1 cellular context compared by ENCODE assay signal in genomic region chr19:2944775-2945574, GRCh38.
TF ChIP-seq lines count a peak whose summit lies in the region.

Gene ZNF77 (minus strand): TSS chr19:2944971. CDS start chr19:2944840, 131 bp downstream.

TF ChIP-seq in HepG2, 621 proteins besides CTCF, POLR2A, EP300 and RAD21 (continued from another document and continues in another):
- TF ChIP-seq PRDM10 (CRISPR knock-in tag; IDR thresholded peaks at IDR 0.05; ENCODE audit: low read depth) (peak; percentile 41; the same call in 1 of the 2 replicates), TAF1 (CRISPR knock-in tag; IDR thresholded peaks at IDR 0.05) (peak; percentile 81), ZNF496 (CRISPR knock-in tag; IDR thresholded peaks at IDR 0.05; ENCODE audit: insufficient replicate concordance) (no peak), TRAFD1 (CRISPR knock-in tag; IDR thresholded peaks at IDR 0.05; ENCODE audit: borderline replicate concordance) (no peak), RFX3 (CRISPR knock-in tag; IDR thresholded peaks at IDR 0.05) (no peak), SALL1 (CRISPR knock-in tag; IDR thresholded peaks at IDR 0.05) (peak; percentile 82), ZNF567 (CRISPR knock-in tag; IDR thresholded peaks at IDR 0.05; ENCODE audit: borderline replicate concordance) (no peak), ZNF549 (CRISPR knock-in tag; IDR thresholded peaks at IDR 0.05) (no peak), ZNF850 (CRISPR knock-in tag; conservative IDR thresholded peaks at IDR 0.05) (no peak), ZNF616 (CRISPR knock-in tag; IDR thresholded peaks at IDR 0.05; ENCODE audit: low read depth) (peak; percentile 99), GPN1 (CRISPR knock-in tag; IDR thresholded peaks at IDR 0.05; ENCODE audit: borderline replicate concordance) (peak; percentile 49; the same call in 1 of the 2 replicates), SCMH1 (CRISPR knock-in tag; IDR thresholded peaks at IDR 0.05; ENCODE audit: borderline replicate concordance) (no peak), ZNF230 (CRISPR knock-in tag; IDR thresholded peaks at IDR 0.05) (peak; percentile 77; the same call in 1 of the 2 replicates), ZNF891 (CRISPR knock-in tag; IDR thresholded peaks at IDR 0.05) (no peak; the same call in 1 of the 2 replicates), ZNF253 (CRISPR knock-in tag; IDR thresholded peaks at IDR 0.05; ENCODE audit: borderline replicate concordance) (no peak), ZSCAN21 (CRISPR knock-in tag; IDR thresholded peaks at IDR 0.05; ENCODE audit: borderline replicate concordance) (peak; percentile 65; the same call in 1 of the 2 replicates), MBD4 (IDR thresholded peaks at IDR 0.05; ENCODE audit: borderline replicate concordance, low read length) (no peak), MXI1 (IDR thresholded peaks at IDR 0.05; ENCODE audit: borderline replicate concordance, low read depth, low read length) (peak; percentile 77; the same call in 1 of the 3 replicates), NRL (CRISPR knock-in tag; IDR thresholded peaks at IDR 0.05; ENCODE audit: borderline replicate concordance) (peak; percentile 73), ZNF761 (CRISPR knock-in tag; conservative IDR thresholded peaks at IDR 0.05) (no peak), ZBTB7B (CRISPR knock-in tag; IDR thresholded peaks at IDR 0.05) (peak; percentile 74), HNF1A (IDR thresholded peaks at IDR 0.05; ENCODE audit: low read depth) (no peak), HNF1A (CRISPR knock-in tag; IDR thresholded peaks at IDR 0.05; ENCODE audit: borderline replicate concordance) (0 out of 2 replicates have a peak, but pooled peaks have one; percentile 12), ZNF17 (CRISPR knock-in tag; IDR thresholded peaks at IDR 0.05) (0 out of 2 replicates have a peak, but pooled peaks have one; percentile 50), MYC (CRISPR knock-in tag; IDR thresholded peaks at IDR 0.05; ENCODE audit: borderline replicate concordance) (peak; percentile 61), SRSF1 (optimal IDR thresholded peaks at IDR 0.05; ENCODE audit: low read depth, low read length) (peak; percentile 45), ZNF788 (CRISPR knock-in tag; IDR thresholded peaks at IDR 0.05; ENCODE audit: borderline replicate concordance) (no peak; the same call in 1 of the 2 replicates), HIVEP1 (CRISPR knock-in tag; IDR thresholded peaks at IDR 0.05) (peak; percentile 77), POLR2G (IDR thresholded peaks at IDR 0.05; ENCODE audit: low read depth, low read length) (peak; percentile 90), ATF7-NPFF (CRISPR knock-in tag; IDR thresholded peaks at IDR 0.05; ENCODE audit: low read depth) (peak; percentile 53; the same call in 1 of the 2 replicates), CBFB (CRISPR knock-in tag; IDR thresholded peaks at IDR 0.05) (peak; percentile 48), GABPB1 (CRISPR knock-in tag; IDR thresholded peaks at IDR 0.05) (peak; percentile 69), ZNF782 (CRISPR knock-in tag; IDR thresholded peaks at IDR 0.05; ENCODE audit: borderline replicate concordance) (no peak), ZNF432 (CRISPR knock-in tag; IDR thresholded peaks at IDR 0.05; ENCODE audit: borderline replicate concordance) (no peak), ZNF773 (CRISPR knock-in tag; IDR thresholded peaks at IDR 0.05; ENCODE audit: borderline replicate concordance) (0 out of 2 replicates have a peak, but pooled peaks have one; percentile 15), TARDBP (CRISPR knock-in tag; IDR thresholded peaks at IDR 0.05) (peak; percentile 60), ZNF3 (CRISPR knock-in tag; IDR thresholded peaks at IDR 0.05) (no peak; the same call in 1 of the 2 replicates), BORCS8-MEF2B (CRISPR knock-in tag; IDR thresholded peaks at IDR 0.05) (peak; percentile 69; the same call in 1 of the 2 replicates), SIN3B (IDR thresholded peaks at IDR 0.05; ENCODE audit: low read length) (no peak; the same call in 1 of the 2 replicates), ZFX (CRISPR knock-in tag; IDR thresholded peaks at IDR 0.05; ENCODE audit: low read depth) (peak; percentile 72; the same call in 1 of the 2 replicates), FOXA3 (CRISPR knock-in tag; IDR thresholded peaks at IDR 0.05) (peak; percentile 12; the same call in 1 of the 2 replicates)
- TF ChIP-seq, protein P1, sequence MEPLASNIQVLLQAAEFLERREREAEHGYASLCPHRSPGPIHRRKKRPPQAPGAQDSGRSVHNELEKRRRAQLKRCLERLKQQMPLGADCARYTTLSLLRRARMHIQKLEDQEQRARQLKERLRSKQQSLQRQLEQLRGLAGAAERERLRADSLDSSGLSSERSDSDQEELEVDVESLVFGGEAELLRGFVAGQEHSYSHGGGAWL (CRISPR knock-in tag; IDR thresholded peaks at IDR 0.05): peak; percentile 77; the same call in 1 of the 2 replicates
- TF ChIP-seq, protein P2, sequence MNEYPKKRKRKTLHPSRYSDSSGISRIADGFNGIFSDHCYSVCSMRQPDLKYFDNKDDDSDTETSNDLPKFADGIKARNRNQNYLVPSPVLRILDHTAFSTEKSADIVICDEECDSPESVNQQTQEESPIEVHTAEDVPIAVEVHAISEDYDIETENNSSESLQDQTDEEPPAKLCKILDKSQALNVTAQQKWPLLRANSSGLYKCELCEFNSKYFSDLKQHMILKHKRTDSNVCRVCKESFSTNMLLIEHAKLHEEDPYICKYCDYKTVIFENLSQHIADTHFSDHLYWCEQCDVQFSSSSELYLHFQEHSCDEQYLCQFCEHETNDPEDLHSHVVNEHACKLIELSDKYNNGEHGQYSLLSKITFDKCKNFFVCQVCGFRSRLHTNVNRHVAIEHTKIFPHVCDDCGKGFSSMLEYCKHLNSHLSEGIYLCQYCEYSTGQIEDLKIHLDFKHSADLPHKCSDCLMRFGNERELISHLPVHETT (CRISPR knock-in tag; conservative IDR thresholded peaks at IDR 0.05): 0 out of 2 replicates have a peak, but pooled peaks have one; percentile 53
- TF ChIP-seq, protein P3, sequence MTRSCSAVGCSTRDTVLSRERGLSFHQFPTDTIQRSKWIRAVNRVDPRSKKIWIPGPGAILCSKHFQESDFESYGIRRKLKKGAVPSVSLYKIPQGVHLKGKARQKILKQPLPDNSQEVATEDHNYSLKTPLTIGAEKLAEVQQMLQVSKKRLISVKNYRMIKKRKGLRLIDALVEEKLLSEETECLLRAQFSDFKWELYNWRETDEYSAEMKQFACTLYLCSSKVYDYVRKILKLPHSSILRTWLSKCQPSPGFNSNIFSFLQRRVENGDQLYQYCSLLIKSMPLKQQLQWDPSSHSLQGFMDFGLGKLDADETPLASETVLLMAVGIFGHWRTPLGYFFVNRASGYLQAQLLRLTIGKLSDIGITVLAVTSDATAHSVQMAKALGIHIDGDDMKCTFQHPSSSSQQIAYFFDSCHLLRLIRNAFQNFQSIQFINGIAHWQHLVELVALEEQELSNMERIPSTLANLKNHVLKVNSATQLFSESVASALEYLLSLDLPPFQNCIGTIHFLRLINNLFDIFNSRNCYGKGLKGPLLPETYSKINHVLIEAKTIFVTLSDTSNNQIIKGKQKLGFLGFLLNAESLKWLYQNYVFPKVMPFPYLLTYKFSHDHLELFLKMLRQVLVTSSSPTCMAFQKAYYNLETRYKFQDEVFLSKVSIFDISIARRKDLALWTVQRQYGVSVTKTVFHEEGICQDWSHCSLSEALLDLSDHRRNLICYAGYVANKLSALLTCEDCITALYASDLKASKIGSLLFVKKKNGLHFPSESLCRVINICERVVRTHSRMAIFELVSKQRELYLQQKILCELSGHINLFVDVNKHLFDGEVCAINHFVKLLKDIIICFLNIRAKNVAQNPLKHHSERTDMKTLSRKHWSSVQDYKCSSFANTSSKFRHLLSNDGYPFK (CRISPR knock-in tag; IDR thresholded peaks at IDR 0.05; ENCODE audit: borderline replicate concordance): no peak; the same call in none of the 2 replicates
- TF ChIP-seq, protein P4, sequence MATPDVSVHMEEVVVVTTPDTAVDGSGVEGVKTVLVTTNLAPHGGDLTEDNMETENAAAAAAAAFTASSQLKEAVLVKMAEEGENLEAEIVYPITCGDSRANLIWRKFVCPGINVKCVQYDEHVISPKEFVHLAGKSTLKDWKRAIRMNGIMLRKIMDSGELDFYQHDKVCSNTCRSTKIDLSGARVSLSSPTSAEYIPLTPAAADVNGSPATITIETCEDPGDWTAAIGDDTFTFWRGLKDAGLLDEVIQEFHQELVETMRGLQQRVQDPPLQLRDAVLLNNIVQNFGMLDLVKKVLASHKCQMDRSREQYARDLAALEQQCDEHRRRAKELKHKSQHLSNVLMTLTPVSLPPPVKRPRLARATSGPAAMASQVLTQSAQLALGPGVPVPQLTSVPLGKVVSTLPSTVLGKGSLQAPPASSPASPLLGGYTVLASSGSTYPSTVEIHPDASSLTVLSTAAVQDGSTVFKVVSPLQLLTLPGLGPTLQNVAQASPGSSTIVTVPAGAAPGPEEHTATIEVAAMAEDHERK (CRISPR knock-in tag; IDR thresholded peaks at IDR 0.05; ENCODE audit: low read depth): no peak
- TF ChIP-seq, protein P5, sequence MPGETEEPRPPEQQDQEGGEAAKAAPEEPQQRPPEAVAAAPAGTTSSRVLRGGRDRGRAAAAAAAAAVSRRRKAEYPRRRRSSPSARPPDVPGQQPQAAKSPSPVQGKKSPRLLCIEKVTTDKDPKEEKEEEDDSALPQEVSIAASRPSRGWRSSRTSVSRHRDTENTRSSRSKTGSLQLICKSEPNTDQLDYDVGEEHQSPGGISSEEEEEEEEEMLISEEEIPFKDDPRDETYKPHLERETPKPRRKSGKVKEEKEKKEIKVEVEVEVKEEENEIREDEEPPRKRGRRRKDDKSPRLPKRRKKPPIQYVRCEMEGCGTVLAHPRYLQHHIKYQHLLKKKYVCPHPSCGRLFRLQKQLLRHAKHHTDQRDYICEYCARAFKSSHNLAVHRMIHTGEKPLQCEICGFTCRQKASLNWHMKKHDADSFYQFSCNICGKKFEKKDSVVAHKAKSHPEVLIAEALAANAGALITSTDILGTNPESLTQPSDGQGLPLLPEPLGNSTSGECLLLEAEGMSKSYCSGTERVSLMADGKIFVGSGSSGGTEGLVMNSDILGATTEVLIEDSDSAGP (CRISPR knock-in tag; IDR thresholded peaks at IDR 0.05; ENCODE audit: borderline replicate concordance): peak; percentile 86; the same call in 1 of the 2 replicates
